1 cellular context compared by ENCODE assay signal in genomic region chr2:193566276-193566675, GRCh38.
TF ChIP-seq lines count a peak whose summit lies in the region.

No MANE protein-coding gene starts in this region.

TF ChIP-seq in SK-N-SH, 30 proteins besides CTCF, POLR2A, EP300 and RAD21 (continued from another document):
- TF ChIP-seq PBX3 (IDR thresholded peaks at IDR 0.05) (no peak), MEF2A (IDR thresholded peaks at IDR 0.05; ENCODE audit: borderline replicate concordance, low read depth) (no peak), FOXJ3 (CRISPR knock-in tag; IDR thresholded peaks at IDR 0.05) (no peak)
